ENCODE assay signal across 21 cellular contexts in genomic region chr6:116271309-116271708, GRCh38. TPM values are rescaled to one million over a fixed set of nuclear protein-coding genes. Genes with fewer than 3 reads are reported as not detected.
DNase-seq lines count a peak whose midpoint lies in the region; ATAC-seq, FAIRE-seq and TF ChIP-seq lines count a peak whose summit lies in the region.
"Had no signal": no experiment of that assay in that cellular context is flagged by ENCODE, and none has a peak within 500 bp of the region (broad histone marks: within the 10 kb centered on the region; RNA-seq: fewer than 3 reads in every experiment).

No MANE protein-coding gene starts in this region.

- H3K4me2 ChIP-seq in mesendoderm (ENCODE audit: low read length) (no peak overlapping the region), HepG2 (ENCODE audit: low read depth, low read length) (no peak overlapping the region)
- H3K4me2 ChIP-seq: KMS-11 had no signal

- H3K9me3 Mint-ChIP-seq in CD4-positive, alpha-beta memory T cell, result no peaks in the 10 kb centered on the region
- H3K9me3 Mint-ChIP-seq in CD8-positive, alpha-beta memory T cell, result no peaks in the 10 kb centered on the region
- no peaks in the 10 kb centered on the region for H3K9me3 Mint-ChIP-seq in WTC11

- no peak for FAIRE-seq in HepG2 (lab: Jason Lieb, UNC)
- FAIRE-seq: GM12891 had no signal

- H3K4me3 ChIP-seq in CD4-positive, alpha-beta memory T cell (ENCODE audit: low read length in 2 of 2), result no peak overlapping the region
- H3K4me3 ChIP-seq in CD8-positive, alpha-beta memory T cell (ENCODE audit: low read length), result no peak overlapping the region
- H3K4me3 ChIP-seq in mesendoderm (ENCODE audit: low read length) (no peak overlapping the region), HepG2 (replicated peaks in 1 of 3; ENCODE audit: insufficient read depth in 1 of 3, low read depth in 2 of 3, low read length in 3 of 3) (no peak overlapping the region)
- H3K4me3 ChIP-seq: SJCRH30 had no signal

- H2BK15ac ChIP-seq in mesendoderm (replicated peaks; ENCODE audit: low read depth), result no peak overlapping the region

- no peak overlapping the region for H2AK5ac ChIP-seq in mesendoderm (ENCODE audit: low read length)

- no peak for TF ChIP-seq POLR2A in HepG2 (IDR thresholded peaks at IDR 0.05; ENCODE audit: insufficient read depth in 1 of 2, low read depth in 2 of 2, low read length in 2 of 2)

- H3K36me3 Mint-ChIP-seq in CD4-positive, alpha-beta memory T cell, result peaks cover 23 to 49% of the 10 kb centered on the region in 2 donors
- H3K36me3 Mint-ChIP-seq in CD8-positive, alpha-beta memory T cell, result peaks cover 5 to 61% (median 13%) of the 10 kb centered on the region in 3 donors
- 0 out of 2 replicates have a peak, but pooled peaks cover 4% of the 10 kb centered on the region for H3K36me3 Mint-ChIP-seq in WTC11

- peaks cover 27 to 53% (median 36%) of the 10 kb centered on the region in 4 donors for H3K4me1 Mint-ChIP-seq in CD4-positive, alpha-beta memory T cell
- H3K4me1 Mint-ChIP-seq in CD8-positive, alpha-beta memory T cell, result peaks cover 41 to 76% (median 73%) of the 10 kb centered on the region in 3 donors
- H3K4me1 Mint-ChIP-seq in WTC11, result peaks cover 40% of the 10 kb centered on the region

- no peak overlapping the region for H2BK120ac ChIP-seq in mesendoderm (ENCODE audit: low read depth, low read length)

- peak overlapping the region; percentile 13 for H3K56ac ChIP-seq in mesendoderm (ENCODE audit: low read length)

- H2BK5ac ChIP-seq in mesendoderm (ENCODE audit: low read length), result no peak overlapping the region

- DNase-seq in CD4-positive, alpha-beta memory T cell, result no peak
- no peak for DNase-seq in CD8-positive, alpha-beta memory T cell
- DNase-seq in WTC11 (ENCODE audit: low spot score) (no peak), mesendoderm (peak; percentile 6), HepG2 (ENCODE audit: low spot score) (no peak), epidermal melanocyte (ENCODE audit: insufficient read length, low spot score) (no peak), NCI-H446 treated with DMSO at 0.1 percent for 48 hours (lab: John Stamatoyannopoulos, UW) (no peak), amygdala (lab: John Stamatoyannopoulos, UW) (no peak)
- DNase-seq: DND-41, GDM1, GOT3, NCI-H1048, NCI-H1436 treated with DMSO at 0.1 percent for 48 hours, NCI-H2081, NCI-H510A treated with DMSO at 0.1 percent for 48 hours, NCI-H82, PC-3, SJCRH30 had no signal

- H4K5ac ChIP-seq in mesendoderm (ENCODE audit: low read length), result no peak overlapping the region

- peaks cover 10% of the 10 kb centered on the region for H4K20me1 ChIP-seq in HepG2 (ENCODE audit: insufficient read depth, low read length)

- in situ Hi-C loops in HepG2 (cut with HindIII; ENCODE audit: extremely low pct_ligation_motif_present, low pct_unique_long_range_greater_than_20kb), result loop anchor here (10.0 kb wide), 1 partner anchor 293 kb away; no protein-coding TSS in a partner anchor

- no peaks in the 10 kb centered on the region for H3K9me3 ChIP-seq in CD4-positive, alpha-beta memory T cell (ENCODE audit: control insufficient read depth in 1 of 2, low read length in 2 of 2)
- H3K9me3 ChIP-seq in CD8-positive, alpha-beta memory T cell (ENCODE audit: low read length), result no peaks in the 10 kb centered on the region
- H3K9me3 ChIP-seq in HepG2 (ENCODE audit: low read length), result no peaks in the 10 kb centered on the region
- H3K9me3 ChIP-seq: SJCRH30 had no signal

- BruUV-seq in HepG2 (replicated peaks; lab: Mats Ljungman, UMichigan), result no TSS peak

- no peaks in the 10 kb centered on the region for H3K27me3 ChIP-seq in CD4-positive, alpha-beta memory T cell (ENCODE audit: insufficient read depth, low read length)
- H3K27me3 ChIP-seq in CD8-positive, alpha-beta memory T cell (ENCODE audit: insufficient read depth, low read length, poor library complexity, severe bottlenecking), result no peaks in the 10 kb centered on the region
- no peaks in the 10 kb centered on the region for H3K27me3 ChIP-seq in mesendoderm (ENCODE audit: insufficient read depth, low read length, poor library complexity)
- no peaks in the 10 kb centered on the region for H3K27me3 ChIP-seq in HepG2 (ENCODE audit: control insufficient read depth in 1 of 2, insufficient read depth in 2 of 2, low read length in 2 of 2)
- H3K27me3 ChIP-seq: SJCRH30 had no signal

- peaks cover 8% of the 10 kb centered on the region for H3K36me3 ChIP-seq in CD4-positive, alpha-beta memory T cell (ENCODE audit: insufficient read depth, low read length)
- peaks cover 4% of the 10 kb centered on the region for H3K36me3 ChIP-seq in CD8-positive, alpha-beta memory T cell (ENCODE audit: insufficient read depth, low read length)
- H3K36me3 ChIP-seq in mesendoderm (ENCODE audit: control insufficient read depth, insufficient read depth, low read length) (peaks cover 1% of the 10 kb centered on the region), HepG2 (replicated peaks in 1 of 2; ENCODE audit: control insufficient read depth in 1 of 2, insufficient read depth in 2 of 2, low read length in 2 of 2) (peaks cover 0 to 3% of the 10 kb centered on the region in 2 experiments; a peak in 1 of 5 replicates)

- intact Hi-C loops in CD4-positive, alpha-beta memory T cell (cut with micrococcal nuclease), result no loop called here
- intact Hi-C loops in HepG2 (cut with micrococcal nuclease; ENCODE audit: unreplicated experiment), result loop anchor here (10.0 kb wide), 1 partner anchor 167 kb away; the partner anchor contains the start of gene NT5DC1

- H3K79me2 ChIP-seq in mesendoderm (ENCODE audit: control insufficient read depth, insufficient read depth, low read length) (peaks cover 2% of the 10 kb centered on the region), HepG2 (ENCODE audit: insufficient read depth, low read length) (peaks cover 11% of the 10 kb centered on the region)

- H3K4ac ChIP-seq in mesendoderm (ENCODE audit: low read depth, low read length), result no peak overlapping the region

- peak overlapping the region in 6 of 7 donors; percentile 7 to 52 (median 47) for H3K27ac Mint-ChIP-seq in CD4-positive, alpha-beta memory T cell
- peak overlapping the region; percentile 15 to 87 (median 50) for H3K27ac Mint-ChIP-seq in CD8-positive, alpha-beta memory T cell
- peak overlapping the region; percentile 94 for H3K27ac Mint-ChIP-seq in WTC11
- H3K27ac Mint-ChIP-seq: B cell had no signal

- TF ChIP-seq CTCF in WTC11 (IDR thresholded peaks at IDR 0.05), result no peak
- TF ChIP-seq CTCF in HepG2 (CRISPR knock-in tag; IDR thresholded peaks at IDR 0.05), result no peak

- POLR2A ChIA-PET in CD4-positive, alpha-beta memory T cell (lab: Charles Lee; ENCODE audit: partially characterized antibody), result interaction anchor here (0.8 to 3.9 kb wide), 2 partner anchors 8 to 17 kb away, joined by 3 to 66 read pairs; partner anchors contain the start of genes TSPYL1 and TSPYL4
- POLR2A ChIA-PET in CD8-positive, alpha-beta memory T cell (lab: Charles Lee), result interaction anchor here (3.4 kb wide), 1 partner anchor 8 kb away, joined by 19 read pairs; the partner anchor contains the start of gene TSPYL1
- POLR2A ChIA-PET in WTC11 (lab: Charles Lee) (interaction anchor here (0.9 to 1.4 kb wide), 3 partner anchors 8 to 300 kb away, joined by 3 to 8 read pairs (median 3); partner anchors contain the start of genes RWDD1, TSPYL1 and TSPYL4), HepG2 (lab: Yijun Ruan, JAX) (interaction anchor here (0.9 to 2.2 kb wide), 2 partner anchors 8 to 17 kb away, joined by 7 to 8 read pairs; partner anchors contain the start of genes TSPYL1 and TSPYL4)

- H3K79me1 ChIP-seq in mesendoderm (ENCODE audit: low read length), result no peaks in the 10 kb centered on the region

- H3K27me3 Mint-ChIP-seq in CD4-positive, alpha-beta memory T cell, result no peaks in the 10 kb centered on the region
- H3K27me3 Mint-ChIP-seq in CD8-positive, alpha-beta memory T cell, result no peaks in the 10 kb centered on the region
- no peaks in the 10 kb centered on the region for H3K27me3 Mint-ChIP-seq in WTC11 (ENCODE audit: low read depth)
- H3K27me3 Mint-ChIP-seq: B cell had no signal

- no peak overlapping the region for H3K27ac ChIP-seq in CD4-positive, alpha-beta memory T cell (ENCODE audit: low read depth, low read length)
- no peak overlapping the region for H3K27ac ChIP-seq in CD8-positive, alpha-beta memory T cell (ENCODE audit: low read depth, low read length)
- no peak overlapping the region for H3K27ac ChIP-seq in mesendoderm (ENCODE audit: low read depth, low read length)
- no peak overlapping the region for H3K27ac ChIP-seq in HepG2 (ENCODE audit: extremely low read length, insufficient read depth, low read length)
- H3K27ac ChIP-seq: KMS-11, SJCRH30 had no signal

- TF ChIP-seq RAD21 in HepG2 (CRISPR knock-in tag; IDR thresholded peaks at IDR 0.05), result no peak

- ATAC-seq in WTC11, result peak; percentile 43
- ATAC-seq in HepG2, result no peak
- ATAC-seq: PC-3 had no signal

- no CpG with 5 or more reads among the region's 1 CpG for WGBS in mesendoderm (ENCODE audit: extremely low coverage, insufficient coverage, low lambda C conversion rate)
- 83% methylated on average over 1 of the region's 1 CpG for WGBS in HepG2 (ENCODE audit: low lambda C conversion rate)

- no peak overlapping the region for H3K18ac ChIP-seq in mesendoderm (ENCODE audit: low read length)

- no peak overlapping the region for H4K8ac ChIP-seq in mesendoderm (ENCODE audit: low read depth, low read length)

- CTCF ChIA-PET in CD4-positive, alpha-beta memory T cell (lab: Charles Lee; ENCODE audit: partially characterized antibody), result interaction anchor here (0.6 to 5.6 kb wide), 5 partner anchors 8 to 299 kb away, joined by 3 to 48 read pairs (median 5); partner anchors contain the start of genes RWDD1, TSPYL1 and TSPYL4
- CTCF ChIA-PET in CD8-positive, alpha-beta memory T cell (lab: Charles Lee), result interaction anchor here (1.0 to 1.2 kb wide), 2 partner anchors 17 to 28 kb away, joined by 4 read pairs; no protein-coding TSS in a partner anchor
- CTCF ChIA-PET in WTC11 (lab: Charles Lee) (interaction anchor here (0.6 to 4.6 kb wide), 12 partner anchors 8 to 300 kb away, joined by 3 to 46 read pairs (median 4); partner anchors contain the start of genes CALHM4, CALHM5, RWDD1 and TRAPPC3L), HepG2 (lab: Yijun Ruan, JAX; ENCODE audit: low intra/inter-chr PET ratio, low total read pairs) (interaction anchor here (4.6 kb wide), 1 partner anchor 54 kb away, joined by 29 read pairs; no protein-coding TSS in a partner anchor)

- no peak overlapping the region for H2AFZ ChIP-seq in HepG2 (ENCODE audit: low read length)

- no peak overlapping the region for H3K23ac ChIP-seq in mesendoderm (ENCODE audit: low read length)

- TF ChIP-seq EP300 in HepG2 (IDR thresholded peaks at IDR 0.05; ENCODE audit: low read depth in 2 of 2, low read length in 2 of 2), result no peak
- no peak for TF ChIP-seq EP300 in HepG2 (CRISPR knock-in tag; IDR thresholded peaks at IDR 0.05; ENCODE audit: borderline replicate concordance)

- H3K9ac ChIP-seq in mesendoderm (ENCODE audit: low read length) (no peak overlapping the region), HepG2 (ENCODE audit: insufficient read depth, low read depth, low read length) (no peak overlapping the region)
- H3K9ac ChIP-seq: KMS-11 had no signal

- H3K4me1 ChIP-seq in CD4-positive, alpha-beta memory T cell (ENCODE audit: insufficient read depth, low read length), result peaks cover 49% of the 10 kb centered on the region
- H3K4me1 ChIP-seq in CD8-positive, alpha-beta memory T cell (ENCODE audit: insufficient read depth, low read length), result peaks cover 22% of the 10 kb centered on the region
- H3K4me1 ChIP-seq in mesendoderm (ENCODE audit: control insufficient read depth, low read depth, low read length) (no peaks in the 10 kb centered on the region), HepG2 (ENCODE audit: insufficient read depth, low read length) (peaks cover 19% of the 10 kb centered on the region)
- H3K4me1 ChIP-seq: SJCRH30 had no signal

- H3K4me3 Mint-ChIP-seq in CD4-positive, alpha-beta memory T cell, result no peak overlapping the region
- no peak overlapping the region for H3K4me3 Mint-ChIP-seq in CD8-positive, alpha-beta memory T cell
- peak overlapping the region; percentile 18; the same call in 1 of the 2 replicates for H3K4me3 Mint-ChIP-seq in WTC11
- H3K4me3 Mint-ChIP-seq: B cell had no signal

RNA-seq across cellular contexts. Expression of gene TSPYL1, which starts 8.4 kb away (rescaled TPM):
- 100 to 1,000 TPM; 107 to 109 TPM for total RNA-seq in CD4-positive, alpha-beta memory T cell
- 10 to 100 TPM; 41.8 to 62.0 TPM for polyA plus RNA-seq in CD4-positive, alpha-beta memory T cell
- total RNA-seq in CD8-positive, alpha-beta memory T cell, result 10 to 100 TPM; 56.6 to 57.4 TPM
- polyA plus RNA-seq in CD8-positive, alpha-beta memory T cell, result 50.5 TPM
- total RNA-seq in WTC11 (2021) (62.4 to 68.6 TPM (median 64.3 TPM) in 3 replicates), HepG2 (2016; rRNA removed; fragmentation: Illumina TruSeq; extraction: Trizol) (93.0 and 102 TPM in 2 replicates)
- 46.8 TPM for polyA plus RNA-seq in mesendoderm (2013, experiment 1 of 2)
- 46.9 TPM for polyA plus RNA-seq in mesendoderm (2013, experiment 2 of 2)
- 6.2 and 7.3 TPM in 2 replicates for total RNA-seq in HepG2 (2016; cell fraction: cytosol; rRNA removed; fragmentation: Illumina TruSeq; extraction: Trizol; ENCODE audit: low read depth)
- 86.9 and 96.9 TPM in 2 replicates for total RNA-seq in HepG2 (2016; cell fraction: insoluble cytoplasmic fraction; rRNA removed; fragmentation: Illumina TruSeq; extraction: Trizol)
- 27.1 and 29.7 TPM in 2 replicates for total RNA-seq in HepG2 (2016; cell fraction: membrane; rRNA removed; fragmentation: Illumina TruSeq; extraction: Trizol)
- total RNA-seq in HepG2 (2016; cell fraction: nucleus; rRNA removed; fragmentation: Illumina TruSeq; extraction: Trizol), result 43.2 and 44.5 TPM in 2 replicates
- polyA plus RNA-seq in HepG2 (2011; rRNA removed), result 28.3 and 33.0 TPM in 2 replicates
- polyA plus RNA-seq in HepG2 (2011; cell fraction: cytosol; rRNA removed), result 20.4 and 29.5 TPM in 2 replicates
- polyA plus RNA-seq in HepG2 (2011; cell fraction: nucleus; rRNA removed), result 10.7 and 13.8 TPM in 2 replicates
- polyA plus RNA-seq in HepG2 (2012), result 34.7 and 37.0 TPM in 2 replicates
- polyA plus RNA-seq in HepG2 (2016; cell fraction: cytosol; fragmentation: Illumina TruSeq; extraction: Trizol; ENCODE audit: low read depth), result 3.1 and 3.8 TPM in 2 replicates
- polyA plus RNA-seq in HepG2 (2016; cell fraction: insoluble cytoplasmic fraction; fragmentation: Illumina TruSeq; extraction: Trizol; ENCODE audit: low read depth), result 70.1 and 81.8 TPM in 2 replicates
- polyA plus RNA-seq in HepG2 (2016; cell fraction: membrane; fragmentation: Illumina TruSeq; extraction: Trizol; ENCODE audit: low read depth), result 12.6 and 14.3 TPM in 2 replicates
- 43.9 and 44.2 TPM in 2 replicates for polyA plus RNA-seq in HepG2 (2016; cell fraction: nucleus; fragmentation: Illumina TruSeq; extraction: Trizol; ENCODE audit: insufficient read depth, low read depth)
- polyA minus RNA-seq in HepG2 (2011; rRNA and poly(A)+ RNA removed; ENCODE audit: low replicate concordance), result 96.9 and 99.6 TPM in 2 replicates
- polyA minus RNA-seq in HepG2 (2011; cell fraction: cytosol; rRNA and poly(A)+ RNA removed), result 45.5 and 51.8 TPM in 2 replicates
- 24.7 and 35.2 TPM in 2 replicates for polyA minus RNA-seq in HepG2 (2011; cell fraction: nucleus; rRNA and poly(A)+ RNA removed)

RNA-seq across cellular contexts. Expression of gene TSPYL4, which starts 17.4 kb away (rescaled TPM):
- 10 to 100 TPM; 22.3 to 23.0 TPM for total RNA-seq in CD4-positive, alpha-beta memory T cell
- polyA plus RNA-seq in CD4-positive, alpha-beta memory T cell, result 10 to 100 TPM in 1 of 2 donors, 1 to 10 TPM in 1; 8.0 to 14.8 TPM
- total RNA-seq in CD8-positive, alpha-beta memory T cell, result 10 to 100 TPM; 19.3 to 19.9 TPM
- polyA plus RNA-seq in CD8-positive, alpha-beta memory T cell, result 9.4 TPM
- 13.6 to 15.3 TPM (median 14.2 TPM) in 3 replicates for total RNA-seq in WTC11 (2021)
- 22.8 TPM for polyA plus RNA-seq in mesendoderm (2013, experiment 1 of 2)
- polyA plus RNA-seq in mesendoderm (2013, experiment 2 of 2), result 21.8 TPM
- total RNA-seq in HepG2 (2016; rRNA removed; fragmentation: Illumina TruSeq; extraction: Trizol), result 19.7 and 24.0 TPM in 2 replicates
- total RNA-seq in HepG2 (2016; cell fraction: cytosol; rRNA removed; fragmentation: Illumina TruSeq; extraction: Trizol; ENCODE audit: low read depth), result 1.1 TPM in 2 replicates
- total RNA-seq in HepG2 (2016; cell fraction: insoluble cytoplasmic fraction; rRNA removed; fragmentation: Illumina TruSeq; extraction: Trizol), result 20.0 and 20.4 TPM in 2 replicates
- total RNA-seq in HepG2 (2016; cell fraction: membrane; rRNA removed; fragmentation: Illumina TruSeq; extraction: Trizol), result 6.4 and 6.9 TPM in 2 replicates
- 18.6 and 19.0 TPM in 2 replicates for total RNA-seq in HepG2 (2016; cell fraction: nucleus; rRNA removed; fragmentation: Illumina TruSeq; extraction: Trizol)
- polyA plus RNA-seq in HepG2 (2011; rRNA removed), result 18.0 and 20.4 TPM in 2 replicates
- polyA plus RNA-seq in HepG2 (2011; cell fraction: cytosol; rRNA removed), result 11.2 and 16.9 TPM in 2 replicates
- 25.8 and 34.6 TPM in 2 replicates for polyA plus RNA-seq in HepG2 (2011; cell fraction: nucleus; rRNA removed)
- polyA plus RNA-seq in HepG2 (2012), result 15.2 and 16.7 TPM in 2 replicates
- 0.89 and 0.94 TPM in 2 replicates for polyA plus RNA-seq in HepG2 (2016; cell fraction: cytosol; fragmentation: Illumina TruSeq; extraction: Trizol; ENCODE audit: low read depth)
- 27.8 and 29.9 TPM in 2 replicates for polyA plus RNA-seq in HepG2 (2016; cell fraction: insoluble cytoplasmic fraction; fragmentation: Illumina TruSeq; extraction: Trizol; ENCODE audit: low read depth)
- polyA plus RNA-seq in HepG2 (2016; cell fraction: membrane; fragmentation: Illumina TruSeq; extraction: Trizol; ENCODE audit: low read depth), result 3.6 and 4.2 TPM in 2 replicates
- polyA plus RNA-seq in HepG2 (2016; cell fraction: nucleus; fragmentation: Illumina TruSeq; extraction: Trizol; ENCODE audit: insufficient read depth, low read depth), result 31.9 and 32.8 TPM in 2 replicates
- polyA minus RNA-seq in HepG2 (2011; rRNA and poly(A)+ RNA removed; ENCODE audit: low replicate concordance), result 11.2 and 20.8 TPM in 2 replicates
- polyA minus RNA-seq in HepG2 (2011; cell fraction: cytosol; rRNA and poly(A)+ RNA removed), result 8.8 and 9.8 TPM in 2 replicates
- 11.8 and 15.0 TPM in 2 replicates for polyA minus RNA-seq in HepG2 (2011; cell fraction: nucleus; rRNA and poly(A)+ RNA removed)
